ENCODE assay signal across 9 cellular contexts in the genomic region with DNA sequence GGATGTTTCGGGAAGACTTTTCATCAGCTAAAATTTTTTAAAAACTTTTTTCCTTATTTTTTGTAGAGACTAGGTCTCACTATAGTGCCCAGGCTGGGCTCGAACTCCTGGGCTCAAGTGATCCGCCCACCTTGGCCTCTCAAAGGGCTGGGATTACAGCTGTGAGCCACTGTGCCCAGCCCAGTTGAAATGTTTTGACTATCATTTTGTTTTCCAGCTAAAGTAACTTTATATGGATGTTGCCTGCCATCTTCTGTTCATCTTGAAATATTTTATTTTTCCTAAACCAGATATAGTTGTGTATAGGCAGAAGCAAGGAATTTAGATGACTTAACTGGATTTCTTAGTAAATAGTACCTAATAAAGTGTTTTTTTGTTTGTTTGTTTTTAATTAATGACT. TPM values are rescaled to one million over a fixed set of nuclear protein-coding genes. Genes with fewer than 3 reads are reported as not detected.
A peak's percentile ranks its signal among the peaks of the same experiment; 100 is the strongest.
DNase-seq lines count a peak whose midpoint lies in the region; ATAC-seq and TF ChIP-seq lines count a peak whose summit lies in the region.
"Had no signal": no experiment of that assay in that cellular context is flagged by ENCODE, and none has a peak within 500 bp of the region (broad histone marks: within the 10 kb centered on the region; RNA-seq: fewer than 3 reads in every experiment).

No MANE protein-coding gene starts in this region.

- no peak for TF ChIP-seq EP300 in gastroesophageal sphincter (IDR thresholded peaks at IDR 0.05)

- TF ChIP-seq POLR2A in gastroesophageal sphincter (IDR thresholded peaks at IDR 0.05), result no peak

- 32 to 39% methylated on average over 3 of the region's 3 CpGs for WGBS in gastroesophageal sphincter (ENCODE audit: low coverage in 1 of 2), 2 donors

- no peaks in the 10 kb centered on the region for H3K27me3 ChIP-seq in gastroesophageal sphincter

- DNase-seq in GM03348 (ENCODE audit: low spot score) (peak; percentile 51), SW480 (ENCODE audit: low spot score) (peak; percentile 67), sciatic nerve (ENCODE audit: low spot score) (peak; percentile 67), GM19240 (ENCODE audit: insufficient read length, low spot score) (no peak), SHP77 (lab: John Stamatoyannopoulos, UW) (no peak)
- DNase-seq in activated effector memory CD4-positive, alpha-beta T cell treated with Interleukin-2 at 50 U/mL for 16 hours, result no peak
- DNase-seq: activated CD4-positive, alpha-beta memory T cell treated with anti-CD3 and anti-CD28 coated beads, Interleukin-2, amount 10 ng/mL, durations not matched to agents 7 days and 5 days had no signal

- H3K4me3 ChIP-seq in gastroesophageal sphincter, result no peak overlapping the region

- no peaks in the 10 kb centered on the region for H3K9me3 ChIP-seq in gastroesophageal sphincter

- H3K27ac ChIP-seq in gastroesophageal sphincter, result peak overlapping the region in 2 of 4 donors; percentile 31 to 49

- intact Hi-C loops in sciatic nerve (cut with DNase I), result loop anchor here (5.0 kb wide), 1 partner anchor 135 kb away; no protein-coding TSS in a partner anchor

- TF ChIP-seq CTCF in gastroesophageal sphincter (IDR thresholded peaks at IDR 0.05), result peak in 3 of 4 experiments; percentile 43 to 51 (median 49)

- peaks cover 0 to 7% (median 0%) of the 10 kb centered on the region in 3 donors for H3K4me1 ChIP-seq in gastroesophageal sphincter

- peaks cover 0 to 20% of the 10 kb centered on the region in 2 donors for H3K36me3 ChIP-seq in gastroesophageal sphincter

- ATAC-seq in gastroesophageal sphincter (peak; percentile 84), sciatic nerve (peak; percentile 92), GM18511 (IDR thresholded peaks at IDR 0.05; ENCODE audit: unreplicated experiment) (no peak)

RNA-seq across cellular contexts. Expression of gene CAB39L, which starts 7.0 kb away (rescaled TPM):
- total RNA-seq in gastroesophageal sphincter (100 to 1,000 TPM in 3 of 4 donors, 10 to 100 TPM in 1; 84.2 to 131 (median 114) TPM), sciatic nerve (83.6 TPM)

RNA-seq across cellular contexts. Expression of gene SETDB2, which starts 7.2 kb away (rescaled TPM):
- total RNA-seq in gastroesophageal sphincter, result 10 to 100 TPM in 3 of 4 donors, 1 to 10 TPM in 1; 10.0 to 13.4 (median 10.6) TPM
- total RNA-seq in sciatic nerve, result 18.9 TPM

RNA-seq across cellular contexts. Expression of gene PHF11, which starts 58.9 kb away (rescaled TPM):
- total RNA-seq in gastroesophageal sphincter (10 to 100 TPM; 33.1 to 42.7 (median 38.7) TPM), sciatic nerve (55.2 TPM)

Comparison
In these comparisons a context has a peak if more than half of its experiments do, and no peak if none do; other contexts are left out.
1. DNase-seq: peak in GM03348 (single experiment), SW480 (single experiment) and sciatic nerve (single experiment); none in GM19240 (single experiment), activated effector memory CD4-positive, alpha-beta T cell treated with Interleukin-2 at 50 U/mL for 16 hours (single experiment) and SHP77 (0 of 2).